17 cellular contexts compared by ENCODE assay signal in the genomic region with DNA sequence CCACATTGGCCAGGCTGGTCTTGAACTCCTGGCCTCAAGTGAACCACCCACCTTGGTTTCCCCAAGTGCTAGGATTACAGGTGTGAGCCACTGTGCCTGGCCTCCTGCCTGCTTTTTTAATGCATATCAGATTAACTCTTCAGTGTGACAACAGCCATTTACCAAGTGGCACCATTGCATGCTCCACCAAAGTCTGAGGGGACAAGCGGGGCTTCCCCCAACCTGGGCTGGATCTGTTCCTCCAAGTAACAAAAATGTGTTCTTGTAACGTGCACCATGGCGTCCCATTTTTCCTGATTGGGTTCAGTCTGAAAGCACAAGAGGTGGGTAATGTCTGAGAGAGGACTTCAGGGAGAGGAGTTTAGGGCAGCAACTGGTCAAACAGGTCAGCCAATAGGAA.
"Had no signal": no experiment of that assay in that cellular context is flagged by ENCODE, and none has a peak within 500 bp of the region (broad histone marks: within the 10 kb centered on the region; RNA-seq: fewer than 3 reads in every experiment).

No MANE protein-coding gene starts in this region.

- H3K27ac Mint-ChIP-seq: activated CD8-positive, alpha-beta T cell treated with anti-CD3 and anti-CD28 coated beads, Interleukin-2, amount 10 ng/mL, durations not matched to agents 7 days and 5 days; activated naive CD4-positive, alpha-beta T cell treated with anti-CD3 and anti-CD28 coated beads, Interleukin-2, amount 50 U/mL, for 24 hours; activated T-helper 1 cell treated with anti-CD3 and anti-CD28 coated beads, Interleukin-12 subunit alpha, Interleukin-12 subunit beta, Interleukin-2, Interleukin-4 antibody, amounts not matched to agents 30 ng/mL and 10 ng/mL and 1 ng/mL, durations not matched to agents 14 hours and 24 hours and 36 hours; T-helper 1 cell treated with Interleukin-12 subunit alpha and Interleukin-12 subunit beta and Interleukin-4 antibody, amounts not matched to agents 30 μg/mL and 1 μg/mL, for 36 hours; WTC11 had no signal

- H3K36me3 ChIP-seq: breast epithelium had no signal

- DNase-seq: activated CD4-positive, alpha-beta T cell treated with anti-CD3 and anti-CD28 coated beads for 48 hours; activated CD4-positive, alpha-beta T cell treated with anti-CD3 and anti-CD28 coated beads, Interleukin-2, amount 50 U/mL, for 4 hours; activated CD4-positive, CD25-positive, alpha-beta regulatory T cell treated with anti-CD3 and anti-CD28 coated beads, Interleukin-2, amount 50 U/mL, for 72 hours; activated CD8-positive, alpha-beta T cell treated with anti-CD3 and anti-CD28 coated beads, Interleukin-2, amount 10 ng/mL, durations not matched to agents 7 days and 5 days; activated effector memory CD4-positive, alpha-beta T cell treated with Interleukin-2 at 50 U/mL for 16 hours; activated naive CD4-positive, alpha-beta T cell; MM.1S; NCI-H1105; NCI-H1436; NCI-H2029 treated with DMSO at 0.1 percent for 48 hours; NCI-H510A treated with DMSO at 0.1 percent for 48 hours had no signal

- H3K36me3 Mint-ChIP-seq: activated naive CD4-positive, alpha-beta T cell treated with anti-CD3 and anti-CD28 coated beads, Interleukin-2, amount 50 U/mL, for 24 hours; WTC11 had no signal

- H3K4me3 Mint-ChIP-seq: activated CD8-positive, alpha-beta T cell treated with anti-CD3 and anti-CD28 coated beads, Interleukin-2, amount 10 ng/mL, durations not matched to agents 7 days and 5 days; activated naive CD4-positive, alpha-beta T cell treated with anti-CD3 and anti-CD28 coated beads, Interleukin-2, amount 50 U/mL, for 24 hours; activated T-helper 1 cell treated with anti-CD3 and anti-CD28 coated beads, Interleukin-12 subunit alpha, Interleukin-12 subunit beta, Interleukin-2, Interleukin-4 antibody, amounts not matched to agents 30 ng/mL and 10 ng/mL and 1 ng/mL, durations not matched to agents 14 hours and 24 hours and 36 hours; T-helper 1 cell treated with Interleukin-12 subunit alpha and Interleukin-12 subunit beta and Interleukin-4 antibody, amounts not matched to agents 30 μg/mL and 1 μg/mL, for 36 hours; WTC11 had no signal

- H3K9me3 Mint-ChIP-seq: activated naive CD4-positive, alpha-beta T cell treated with anti-CD3 and anti-CD28 coated beads, Interleukin-2, amount 50 U/mL, for 24 hours; activated T-helper 1 cell treated with anti-CD3 and anti-CD28 coated beads, Interleukin-12 subunit alpha, Interleukin-12 subunit beta, Interleukin-2, Interleukin-4 antibody, amounts not matched to agents 30 ng/mL and 10 ng/mL and 1 ng/mL, durations not matched to agents 14 hours and 24 hours and 36 hours; T-helper 1 cell treated with Interleukin-12 subunit alpha and Interleukin-12 subunit beta and Interleukin-4 antibody, amounts not matched to agents 30 μg/mL and 1 μg/mL, for 36 hours had no signal

- H3K4me1 Mint-ChIP-seq: WTC11 had no signal

- H3K9me3 ChIP-seq: breast epithelium had no signal

- ATAC-seq: activated CD8-positive, alpha-beta T cell treated with anti-CD3 and anti-CD28 coated beads, Interleukin-2, amount 10 ng/mL, durations not matched to agents 7 days and 5 days; WTC11 had no signal

- H3K4me3 ChIP-seq: breast epithelium, K562 had no signal

- H3K4me1 ChIP-seq: breast epithelium had no signal

- H3K27ac ChIP-seq: breast epithelium had no signal

- H3K27me3 Mint-ChIP-seq: activated naive CD4-positive, alpha-beta T cell treated with anti-CD3 and anti-CD28 coated beads, Interleukin-2, amount 50 U/mL, for 24 hours had no signal
